Comparison of ENCODE assay signal across 9 cellular contexts in the genomic region with DNA sequence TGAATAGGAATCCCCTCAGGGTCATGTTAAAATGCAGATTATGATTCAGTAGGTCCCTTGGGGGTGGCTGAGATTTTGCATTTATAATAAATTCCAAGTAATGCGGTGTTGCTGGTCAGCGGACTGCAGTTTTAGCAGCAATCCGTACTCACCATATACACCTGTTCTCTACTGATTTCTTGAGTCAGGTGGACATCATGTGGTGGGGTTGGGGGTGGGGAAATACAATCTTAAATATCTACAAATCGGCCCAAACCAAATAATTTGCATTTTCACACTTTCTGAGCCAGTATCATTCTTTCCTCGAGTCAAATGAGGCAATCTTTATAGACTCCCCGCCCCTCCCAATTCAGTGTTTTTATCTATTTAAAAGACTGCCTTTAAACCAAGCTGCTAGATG. TPM values are rescaled to one million over a fixed set of nuclear protein-coding genes. Genes with fewer than 3 reads are reported as not detected.
DNase-seq lines count a peak whose midpoint lies in the region; ATAC-seq and TF ChIP-seq lines count a peak whose summit lies in the region.
"Had no signal": no experiment of that assay in that cellular context is flagged by ENCODE, and none has a peak within 500 bp of the region (broad histone marks: within the 10 kb centered on the region; RNA-seq: fewer than 3 reads in every experiment).

No MANE protein-coding gene starts in this region.

- TF ChIP-seq CTCF in GM10248 (IDR thresholded peaks at IDR 0.05; ENCODE audit: control extremely low read depth, extremely low read depth, low read depth, missing control alignments) = no peak

- DNase-seq in activated CD4-positive, alpha-beta T cell treated with anti-CD3 and anti-CD28 coated beads, Interleukin-2, amount 10 ng/mL, durations not matched to agents 7 days and 5 days = no peak
- DNase-seq in activated CD4-positive, alpha-beta T cell treated with anti-CD3 and anti-CD28 coated beads, Interleukin-2, amount 50 U/mL, for 48 hours = no peak
- DNase-seq in activated CD8-positive, alpha-beta T cell treated with anti-CD3 and anti-CD28 coated beads, Interleukin-2, amount 10 ng/mL, durations not matched to agents 7 days and 5 days = no peak
- no peak for DNase-seq in immature natural killer cell
- no peak for DNase-seq in NCI-H2107 treated with DMSO at 0.1 percent for 48 hours (lab: John Stamatoyannopoulos, UW; ENCODE audit: unreplicated experiment)
- DNase-seq in NCI-H446 (lab: John Stamatoyannopoulos, UW) = no peak
- no peak for DNase-seq in GM10248 (ENCODE audit: extremely low spot score)
- DNase-seq: activated CD8-positive, alpha-beta memory T cell treated with anti-CD3 and anti-CD28 coated beads for 24 hours had no signal

- peak overlapping the region; percentile 89 for H3K4me3 Mint-ChIP-seq in activated CD4-positive, alpha-beta T cell treated with anti-CD3 and anti-CD28 coated beads, Interleukin-2, amount 10 ng/mL, durations not matched to agents 7 days and 5 days
- peak overlapping the region; percentile 95 for H3K4me3 Mint-ChIP-seq in activated CD8-positive, alpha-beta T cell treated with anti-CD3 and anti-CD28 coated beads, Interleukin-2, amount 10 ng/mL, durations not matched to agents 7 days and 5 days
- H3K4me3 Mint-ChIP-seq in immature natural killer cell = peak overlapping the region; percentile 95 to 97 (median 96)

- H3K4me1 ChIP-seq in subcutaneous abdominal adipose tissue (ENCODE audit: control insufficient read depth in 5 of 5, insufficient read depth in 5 of 5, low read length in 5 of 5) = peaks cover 0 to 25% (median 18%) of the 10 kb centered on the region in 5 donors

- peak overlapping the region; percentile 91 to 100 (median 99) for H3K4me3 ChIP-seq in subcutaneous abdominal adipose tissue (ENCODE audit: low read depth in 1 of 5, low read length in 5 of 5)

- peak overlapping the region in 4 of 5 donors; percentile 75 to 95 (median 84) for H3K9ac ChIP-seq in subcutaneous abdominal adipose tissue (ENCODE audit: low read length in 5 of 5)

- peak overlapping the region; percentile 79 for H3K27ac ChIP-seq in subcutaneous abdominal adipose tissue (ENCODE audit: low read depth, low read length)

- no peaks in the 10 kb centered on the region for H3K36me3 Mint-ChIP-seq in activated CD4-positive, alpha-beta T cell treated with anti-CD3 and anti-CD28 coated beads, Interleukin-2, amount 10 ng/mL, durations not matched to agents 7 days and 5 days (ENCODE audit: low read depth)
- peaks cover 2% of the 10 kb centered on the region for H3K36me3 Mint-ChIP-seq in activated CD8-positive, alpha-beta T cell treated with anti-CD3 and anti-CD28 coated beads, Interleukin-2, amount 10 ng/mL, durations not matched to agents 7 days and 5 days (ENCODE audit: low read depth)
- no peaks in the 10 kb centered on the region for H3K36me3 Mint-ChIP-seq in immature natural killer cell

- no peaks in the 10 kb centered on the region for H3K36me3 ChIP-seq in subcutaneous abdominal adipose tissue (ENCODE audit: control insufficient read depth in 5 of 5, insufficient read depth in 5 of 5, low read length in 5 of 5)

- H3K27me3 ChIP-seq in subcutaneous abdominal adipose tissue (ENCODE audit: control insufficient read depth in 5 of 5, insufficient read depth in 4 of 5, low read length in 5 of 5) = no peaks in the 10 kb centered on the region

- peaks cover 22% of the 10 kb centered on the region for H3K4me1 Mint-ChIP-seq in activated CD4-positive, alpha-beta T cell treated with anti-CD3 and anti-CD28 coated beads, Interleukin-2, amount 10 ng/mL, durations not matched to agents 7 days and 5 days
- peaks cover 22% of the 10 kb centered on the region for H3K4me1 Mint-ChIP-seq in activated CD8-positive, alpha-beta T cell treated with anti-CD3 and anti-CD28 coated beads, Interleukin-2, amount 10 ng/mL, durations not matched to agents 7 days and 5 days (ENCODE audit: low read depth)
- H3K4me1 Mint-ChIP-seq in immature natural killer cell = peaks cover 14 to 27% of the 10 kb centered on the region in 2 donors

- peak overlapping the region; percentile 61 for H3K27ac Mint-ChIP-seq in activated CD4-positive, alpha-beta T cell treated with anti-CD3 and anti-CD28 coated beads, Interleukin-2, amount 10 ng/mL, durations not matched to agents 7 days and 5 days
- H3K27ac Mint-ChIP-seq in activated CD8-positive, alpha-beta T cell treated with anti-CD3 and anti-CD28 coated beads, Interleukin-2, amount 10 ng/mL, durations not matched to agents 7 days and 5 days = peak overlapping the region; percentile 48
- H3K27ac Mint-ChIP-seq in immature natural killer cell = peak overlapping the region in 5 of 6 donors; percentile 34 to 92 (median 84)

- POLR2A ChIA-PET in activated CD4-positive, alpha-beta T cell treated with anti-CD3 and anti-CD28 coated beads, Interleukin-2, amount 10 ng/mL, durations not matched to agents 7 days and 5 days (lab: Charles Lee) = no interaction called here
- POLR2A ChIA-PET in activated CD8-positive, alpha-beta T cell treated with anti-CD3 and anti-CD28 coated beads, Interleukin-2, amount 10 ng/mL, durations not matched to agents 7 days and 5 days (lab: Charles Lee) = no interaction called here
- POLR2A ChIA-PET in GM10248 (lab: Yijun Ruan, JAX) = no interaction called here

- ATAC-seq in activated CD8-positive, alpha-beta T cell treated with anti-CD3 and anti-CD28 coated beads, Interleukin-2, amount 10 ng/mL, durations not matched to agents 7 days and 5 days = no peak

- H3K27me3 Mint-ChIP-seq in activated CD4-positive, alpha-beta T cell treated with anti-CD3 and anti-CD28 coated beads, Interleukin-2, amount 10 ng/mL, durations not matched to agents 7 days and 5 days = peaks cover 3% of the 10 kb centered on the region
- H3K27me3 Mint-ChIP-seq in activated CD8-positive, alpha-beta T cell treated with anti-CD3 and anti-CD28 coated beads, Interleukin-2, amount 10 ng/mL, durations not matched to agents 7 days and 5 days (ENCODE audit: low read depth) = peaks cover 10% of the 10 kb centered on the region
- peaks cover 0 to 4% (median 2%) of the 10 kb centered on the region in 3 donors for H3K27me3 Mint-ChIP-seq in immature natural killer cell (ENCODE audit: low read depth in 3 of 3)

- H3K9me3 ChIP-seq in subcutaneous abdominal adipose tissue (ENCODE audit: control insufficient read depth in 5 of 5, low read length in 5 of 5) = no peaks in the 10 kb centered on the region

- CTCF ChIA-PET in activated CD4-positive, alpha-beta T cell treated with anti-CD3 and anti-CD28 coated beads, Interleukin-2, amount 10 ng/mL, durations not matched to agents 7 days and 5 days (lab: Charles Lee) = interaction anchor here (1.5 kb wide), 1 partner anchor 21 kb away, joined by 4 read pairs; no protein-coding TSS in a partner anchor
- CTCF ChIA-PET in activated CD8-positive, alpha-beta T cell treated with anti-CD3 and anti-CD28 coated beads, Interleukin-2, amount 10 ng/mL, durations not matched to agents 7 days and 5 days (lab: Charles Lee) = no interaction called here
- CTCF ChIA-PET in GM10248 (lab: Yijun Ruan, JAX) = interaction anchor here (1.2 kb wide), 1 partner anchor 9 kb away, joined by 4 read pairs; no protein-coding TSS in a partner anchor

- H3K9me3 Mint-ChIP-seq in activated CD4-positive, alpha-beta T cell treated with anti-CD3 and anti-CD28 coated beads, Interleukin-2, amount 10 ng/mL, durations not matched to agents 7 days and 5 days = no peaks in the 10 kb centered on the region
- H3K9me3 Mint-ChIP-seq in activated CD8-positive, alpha-beta T cell treated with anti-CD3 and anti-CD28 coated beads, Interleukin-2, amount 10 ng/mL, durations not matched to agents 7 days and 5 days (ENCODE audit: insufficient read depth) = no peaks in the 10 kb centered on the region
- H3K9me3 Mint-ChIP-seq in immature natural killer cell = no peaks in the 10 kb centered on the region

RNA-seq across cellular contexts. Expression of a gene that starts 0.9 kb away (rescaled TPM):
- 1 to 10 TPM; 3.3 to 4.4 TPM for total RNA-seq in activated CD4-positive, alpha-beta T cell treated with anti-CD3 and anti-CD28 coated beads, Interleukin-2, amount 10 ng/mL, durations not matched to agents 7 days and 5 days
- total RNA-seq in activated CD8-positive, alpha-beta T cell treated with anti-CD3 and anti-CD28 coated beads, Interleukin-2, amount 10 ng/mL, durations not matched to agents 7 days and 5 days = 1 to 10 TPM; 3.3 to 4.3 TPM
- 1 to 10 TPM; 1.5 to 4.6 (median 4.3) TPM for polyA plus RNA-seq in immature natural killer cell
